ENCODE assay signal across 1 cellular context in the genomic region with DNA sequence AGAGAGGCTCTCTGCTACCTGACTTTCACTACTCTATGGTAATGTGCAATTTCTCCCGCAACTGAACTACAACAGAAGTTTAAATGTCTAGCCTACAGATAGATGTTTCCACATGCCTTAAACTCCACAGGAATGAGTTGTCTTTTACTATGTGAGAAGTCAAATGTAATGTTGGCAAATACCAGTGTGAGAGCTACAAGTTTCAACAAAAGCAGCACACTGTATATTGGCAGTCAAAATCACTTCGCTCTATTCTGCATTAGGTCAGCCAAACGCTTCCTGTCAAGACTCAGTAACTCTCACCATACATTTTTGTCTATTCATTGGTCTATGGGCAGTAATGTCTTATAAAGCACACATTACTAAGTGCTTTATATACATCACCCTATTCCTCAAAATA.
TF ChIP-seq lines count a peak whose summit lies in the region.

No MANE protein-coding gene starts in this region.

TF ChIP-seq in SK-N-SH, 30 proteins besides CTCF, POLR2A, EP300 and RAD21 (continued from another document):
- TF ChIP-seq, protein P1, sequence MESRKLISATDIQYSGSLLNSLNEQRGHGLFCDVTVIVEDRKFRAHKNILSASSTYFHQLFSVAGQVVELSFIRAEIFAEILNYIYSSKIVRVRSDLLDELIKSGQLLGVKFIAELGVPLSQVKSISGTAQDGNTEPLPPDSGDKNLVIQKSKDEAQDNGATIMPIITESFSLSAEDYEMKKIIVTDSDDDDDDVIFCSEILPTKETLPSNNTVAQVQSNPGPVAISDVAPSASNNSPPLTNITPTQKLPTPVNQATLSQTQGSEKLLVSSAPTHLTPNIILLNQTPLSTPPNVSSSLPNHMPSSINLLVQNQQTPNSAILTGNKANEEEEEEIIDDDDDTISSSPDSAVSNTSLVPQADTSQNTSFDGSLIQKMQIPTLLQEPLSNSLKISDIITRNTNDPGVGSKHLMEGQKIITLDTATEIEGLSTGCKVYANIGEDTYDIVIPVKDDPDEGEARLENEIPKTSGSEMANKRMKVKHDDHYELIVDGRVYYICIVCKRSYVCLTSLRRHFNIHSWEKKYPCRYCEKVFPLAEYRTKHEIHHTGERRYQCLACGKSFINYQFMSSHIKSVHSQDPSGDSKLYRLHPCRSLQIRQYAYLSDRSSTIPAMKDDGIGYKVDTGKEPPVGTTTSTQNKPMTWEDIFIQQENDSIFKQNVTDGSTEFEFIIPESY (IDR thresholded peaks at IDR 0.05; ENCODE audit: borderline replicate concordance, low read depth), result no peak
- TF ChIP-seq YY1 (IDR thresholded peaks at IDR 0.05; ENCODE audit: low read depth), result no peak
- no peak for TF ChIP-seq EZH2phosphoT487 (IDR thresholded peaks at IDR 0.05; ENCODE audit: borderline replicate concordance, low read depth)
- no peak for TF ChIP-seq CHD2 (IDR thresholded peaks at IDR 0.05; ENCODE audit: low read length, partially characterized antibody)
- no peak for TF ChIP-seq JUND (IDR thresholded peaks at IDR 0.05)
- TF ChIP-seq TCF12 (IDR thresholded peaks at IDR 0.05), result no peak
